ENCODE assay signal across 1 cellular context in the genomic region with DNA sequence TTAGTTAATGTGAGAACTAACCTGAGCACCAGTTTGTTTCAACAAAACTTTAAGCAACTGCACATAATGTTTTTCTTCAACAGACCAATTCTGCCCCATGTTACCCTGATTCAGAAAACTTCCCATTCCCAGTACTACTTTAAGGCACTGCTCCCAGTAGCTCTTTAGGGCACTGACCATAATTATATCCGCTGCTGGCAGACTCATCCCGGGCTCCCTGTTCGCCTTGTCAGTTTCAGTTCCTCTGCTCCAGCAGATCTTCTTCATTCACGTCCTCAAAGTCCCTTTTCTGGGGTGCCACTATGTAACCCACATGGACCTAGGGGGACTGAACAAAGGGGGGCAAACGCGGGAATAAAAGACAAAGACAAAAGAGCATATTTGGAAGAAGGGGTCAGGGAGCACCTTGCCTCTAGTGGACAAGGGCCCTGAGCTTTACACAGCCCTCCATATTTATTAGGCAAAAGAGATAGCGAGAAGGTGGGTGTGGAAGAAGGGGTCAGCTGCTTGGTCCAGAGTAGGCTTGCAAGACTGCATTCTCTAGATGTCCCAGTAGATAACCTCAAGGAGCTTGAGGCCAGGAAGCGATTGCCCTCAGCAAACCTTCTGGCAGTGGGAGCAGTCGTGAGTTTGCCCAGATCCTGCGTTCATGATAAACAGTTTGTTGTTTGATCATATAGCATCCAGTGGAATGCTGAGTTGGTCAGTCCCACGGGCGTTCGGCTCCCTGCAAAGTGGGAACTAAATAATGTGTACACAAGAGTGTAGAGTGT. TPM values are rescaled to one million over a fixed set of nuclear protein-coding genes. Genes with fewer than 3 reads are reported as not detected.
"Had no signal": no experiment of that assay in that cellular context is flagged by ENCODE, and none has a peak within 500 bp of the region (broad histone marks: within the 10 kb centered on the region; RNA-seq: fewer than 3 reads in every experiment).

No MANE protein-coding gene starts in this region.

RNA-seq across cellular contexts. Expression of a gene that starts 26.6 kb away (rescaled TPM):
- polyA plus RNA-seq: aorta had no signal
